In genomic region chr11:46918087-46918751, GRCh38 we compare ENCODE assay signal across 8 cellular contexts. TPM values are rescaled to one million over a fixed set of nuclear protein-coding genes. Genes with fewer than 3 reads are reported as not detected.
DNase-seq lines count a peak whose midpoint lies in the region; ATAC-seq and TF ChIP-seq lines count a peak whose summit lies in the region.

TSS of gene LRP4 (minus strand) at chr11:46918550. CDS start at chr11:46918379, 171 bp downstream.

- in situ Hi-C loops in GM23248 (cut with MboI), result no loop called here

- H3K79me2 ChIP-seq in GM23248 (ENCODE audit: insufficient read depth) (no peaks in the 10 kb centered on the region), smooth muscle cell (ENCODE audit: low read depth) (peaks cover 8% of the 10 kb centered on the region)

- no peaks in the 10 kb centered on the region for H3K9me3 Mint-ChIP-seq in MCF 10A (ENCODE audit: unreplicated experiment)

- H3K4me3 ChIP-seq in BLaER1 treated with 17β-estradiol and CSF1 and Interleukin-3, amounts not matched to agents 10 nM and 100 nM, result peak within 1 kb of the TSS; percentile 56 to 75 (median 64)
- H3K4me3 ChIP-seq in GM23248 (peak within 1 kb of the TSS; percentile 71), smooth muscle cell (peak within 1 kb of the TSS; percentile 74)

- WGBS in GM23248 (ENCODE audit: low coverage in 1 of 2, low lambda C conversion rate in 2 of 2, missing lambda C conversion rate in 2 of 2), 2 experiments, result 1 to 3% methylated on average over 22 to 67 of the region's 95 CpGs
- under 1% methylated on average over 46 of the region's 95 CpGs for WGBS in smooth muscle cell (ENCODE audit: low lambda C conversion rate)

- peak; percentile 30 for ATAC-seq in SK-N-SH treated with all-trans-retinoic acid at 6 μM for 48 hours
- ATAC-seq in HG02938 (IDR thresholded peaks at IDR 0.05; ENCODE audit: unreplicated experiment), result no peak

- H3K27me3 Mint-ChIP-seq in MCF 10A (ENCODE audit: insufficient read depth, unreplicated experiment), result no peaks in the 10 kb centered on the region

- peak within 1 kb of the TSS; percentile 23 for H3K27ac Mint-ChIP-seq in MCF 10A (ENCODE audit: low read depth, unreplicated experiment)

- H3K4me3 Mint-ChIP-seq in MCF 10A (ENCODE audit: unreplicated experiment), result peak within 1 kb of the TSS; percentile 75

- no peaks in the 10 kb centered on the region for H3K36me3 Mint-ChIP-seq in MCF 10A (ENCODE audit: insufficient read depth, unreplicated experiment)

- peaks cover 18 to 30% (median 27%) of the 10 kb centered on the region in 10 experiments for H3K4me1 ChIP-seq in BLaER1 treated with 17β-estradiol and CSF1 and Interleukin-3, amounts not matched to agents 10 nM and 100 nM
- peaks cover 46% of the 10 kb centered on the region for H3K4me1 ChIP-seq in GM23248 (ENCODE audit: insufficient read depth)
- peaks cover 32% of the 10 kb centered on the region for H3K4me1 ChIP-seq in smooth muscle cell (ENCODE audit: low read depth)

- intact Hi-C loops in MCF 10A (cut with micrococcal nuclease), result no loop called here

- TF ChIP-seq CTCF in MCF 10A (IDR thresholded peaks at IDR 0.05; ENCODE audit: unreplicated experiment), result no peak
- TF ChIP-seq CTCF in smooth muscle cell (IDR thresholded peaks at IDR 0.05; ENCODE audit: borderline replicate concordance, insufficient read depth, poor library complexity, severe bottlenecking), result no peak

- POLR2A ChIA-PET in MCF 10A (lab: Yijun Ruan, JAX), result interaction anchor here (1.4 kb wide), 1 partner anchor 86 kb away, joined by 3 read pairs; no protein-coding TSS in a partner anchor

- BruUV-seq in MCF 10A (replicated peaks; lab: Mats Ljungman, UMichigan), result no TSS peak

- H3K9ac ChIP-seq in BLaER1 treated with 17β-estradiol and CSF1 and Interleukin-3, amounts not matched to agents 10 nM and 100 nM, result peak within 1 kb of the TSS; percentile 22 to 73 (median 59); a peak in 21 of 22 replicates
- peak within 1 kb of the TSS; percentile 70 for H3K9ac ChIP-seq in GM23248
- peak within 1 kb of the TSS; percentile 49 for H3K9ac ChIP-seq in smooth muscle cell (ENCODE audit: low read depth)

- peaks cover 22% of the 10 kb centered on the region for H3K4me1 Mint-ChIP-seq in MCF 10A (ENCODE audit: insufficient read depth, unreplicated experiment)

- no peaks in the 10 kb centered on the region for H3K36me3 ChIP-seq in BLaER1 treated with 17β-estradiol and CSF1 and Interleukin-3, amounts not matched to agents 10 nM and 100 nM
- H3K36me3 ChIP-seq in GM23248 (ENCODE audit: low read depth) (no peaks in the 10 kb centered on the region), smooth muscle cell (ENCODE audit: low read depth) (no peaks in the 10 kb centered on the region)

- peak within 1 kb of the TSS; percentile 91 to 100 (median 96) for H3K4me2 ChIP-seq in BLaER1 treated with 17β-estradiol and CSF1 and Interleukin-3, amounts not matched to agents 10 nM and 100 nM
- H3K4me2 ChIP-seq in GM23248 (ENCODE audit: unreplicated experiment) (peak within 1 kb of the TSS; percentile 93), smooth muscle cell (peak within 1 kb of the TSS; percentile 94)

- H3K27me3 ChIP-seq in BLaER1 treated with 17β-estradiol and CSF1 and Interleukin-3, amounts not matched to agents 10 nM and 100 nM, result peaks cover 66 to 76% (median 69%) of the 10 kb centered on the region in 11 experiments
- H3K27me3 ChIP-seq in GM23248 (replicated peaks; ENCODE audit: insufficient read depth) (no peaks in the 10 kb centered on the region), smooth muscle cell (ENCODE audit: low read depth) (no peaks in the 10 kb centered on the region)

- H3F3A ChIP-seq in GM23248 (ENCODE audit: insufficient read depth) (peaks cover 59% of the 10 kb centered on the region), smooth muscle cell (ENCODE audit: low read depth) (peaks cover 26% of the 10 kb centered on the region)

- no peaks in the 10 kb centered on the region for H3K9me3 ChIP-seq in BLaER1 treated with 17β-estradiol and CSF1 and Interleukin-3, amounts not matched to agents 10 nM and 100 nM (replicated peaks in 1 of 11)
- H3K9me3 ChIP-seq in GM23248 (ENCODE audit: low read depth) (no peaks in the 10 kb centered on the region), smooth muscle cell (replicated peaks; ENCODE audit: low read depth) (no peaks in the 10 kb centered on the region)

- H3K9me2 ChIP-seq in GM23248 (ENCODE audit: insufficient read depth), result no peaks in the 10 kb centered on the region

- H4K20me1 ChIP-seq in BLaER1 treated with 17β-estradiol and CSF1 and Interleukin-3, amounts not matched to agents 10 nM and 100 nM, result peaks cover 0 to 36% (median 18%) of the 10 kb centered on the region in 11 experiments; a peak in 18 of 22 replicates
- H4K20me1 ChIP-seq in GM23248 (ENCODE audit: insufficient read depth) (no peaks in the 10 kb centered on the region), smooth muscle cell (ENCODE audit: low read depth) (no peaks in the 10 kb centered on the region)

- CTCF ChIA-PET in MCF 10A (lab: Yijun Ruan, JAX), result interaction anchor here (0.6 to 1.5 kb wide), 2 partner anchors 86 to 239 kb away, joined by 3 read pairs; no protein-coding TSS in a partner anchor

- peak; percentile 69 for DNase-seq in GM23248
- no peak for DNase-seq in MCF 10A (ENCODE audit: unreplicated experiment)
- DNase-seq in iPS-NIHi11 (ENCODE audit: low spot score), result peak; percentile 88
- DNase-seq in smooth muscle cell (lab: John Stamatoyannopoulos, UW; ENCODE audit: unreplicated experiment), result no peak
- no peak for DNase-seq in NCI-H524 treated with DMSO at 0.1 percent for 48 hours (lab: John Stamatoyannopoulos, UW)

- H2AFZ ChIP-seq in GM23248 (peak within 1 kb of the TSS; percentile 78), smooth muscle cell (ENCODE audit: low read depth) (peak within 1 kb of the TSS; percentile 83)

- no peak within 1 kb of the TSS; a peak in 1 of 22 replicates for H3K27ac ChIP-seq in BLaER1 treated with 17β-estradiol and CSF1 and Interleukin-3, amounts not matched to agents 10 nM and 100 nM
- H3K27ac ChIP-seq in GM23248 (peak within 1 kb of the TSS; percentile 96; the same call in 1 of the 2 replicates), smooth muscle cell (ENCODE audit: low read depth) (peak within 1 kb of the TSS; percentile 96)

TF ChIP-seq in SK-N-SH treated with all-trans-retinoic acid at 6 μM for 48 hours, 23 proteins besides CTCF, POLR2A, EP300 and RAD21:
- TF ChIP-seq GLIS3 (CRISPR knock-in tag; IDR thresholded peaks at IDR 0.05), result no peak

RNA-seq across cellular contexts. Expression of gene LRP4, which starts in this region (rescaled TPM):
- 2.0 and 2.9 TPM in 2 replicates for total RNA-seq in GM23248 (2014; rRNA removed; shearing (Covaris generic))
- polyA plus RNA-seq in GM23248 (2016; fragmentation: Nextera tagmentation; extraction: Ambion mirVana) (1.4 and 2.0 TPM in 2 replicates), smooth muscle cell (7.1 and 10.4 TPM in 2 replicates)
- total RNA-seq in MCF 10A (2022) (0.88 and 1.0 TPM in 2 replicates), smooth muscle cell (13.6 and 14.8 TPM in 2 replicates)

Comparison
In these comparisons a context has a peak if more than half of its experiments do, and no peak if none do; other contexts are left out.
1. H3K27ac ChIP-seq: peak in GM23248 (single experiment) and smooth muscle cell (single experiment); none in BLaER1 treated with 17β-estradiol and CSF1 and Interleukin-3, amounts not matched to agents 10 nM and 100 nM (0 of 11).
2. DNase-seq: peak in GM23248 (single experiment) and iPS-NIHi11 (single experiment); none in MCF 10A (single experiment), smooth muscle cell (single experiment) and NCI-H524 treated with DMSO at 0.1 percent for 48 hours (single experiment).
3. Peak in every context shown above with its lines, with median percentiles within 50 percentile points of each other: H3K4me2 ChIP-seq, H3K4me3 ChIP-seq and H3K9ac ChIP-seq.